ENCODE assay signal across 9 cellular contexts in genomic region chr14:72024043-72024407, GRCh38.
DNase-seq lines count a peak whose midpoint lies in the region; ATAC-seq, FAIRE-seq and TF ChIP-seq lines count a peak whose summit lies in the region.
"Had no signal": no experiment of that assay in that cellular context is flagged by ENCODE, and none has a peak within 500 bp of the region (broad histone marks: within the 10 kb centered on the region; RNA-seq: fewer than 3 reads in every experiment).

No MANE protein-coding gene starts in this region.

- peaks cover 20% of the 10 kb centered on the region for H3K27me3 Mint-ChIP-seq in activated naive CD8-positive, alpha-beta T cell treated with anti-CD3 and anti-CD28 coated beads, Interleukin-2, amount 50 U/mL, for 24 hours

- POLR2A ChIA-PET in BJ (lab: Charles Lee), result no interaction called here

- in situ Hi-C loops in HAP-1 (cut with MboI; ENCODE audit: low sequenced_read_pairs), result no loop called here

- CTCF ChIA-PET in BJ (lab: Yijun Ruan, JAX), result interaction anchor here (1.0 to 1.2 kb wide), 2 partner anchors 17 to 20 kb away, joined by 3 read pairs; no protein-coding TSS in a partner anchor

- intact Hi-C loops in left colon (cut with DNase I, micrococcal nuclease), result no loop called here

- H3K4me3 ChIP-seq in BJ (ENCODE audit: low read depth, low read length), result no peak overlapping the region
- H3K4me3 ChIP-seq in HAP-1, result no peak overlapping the region

- no peaks in the 10 kb centered on the region for H3K4me1 ChIP-seq in HAP-1

- ATAC-seq in activated naive CD8-positive, alpha-beta T cell treated with anti-CD3 and anti-CD28 coated beads, Interleukin-2, amount 50 U/mL, for 24 hours, result peak; percentile 92
- ATAC-seq in left colon (peak; percentile 36), GM21447 (IDR thresholded peaks at IDR 0.05; ENCODE audit: unreplicated experiment) (no peak)
- ATAC-seq in stimulated activated naive CD8-positive, alpha-beta T cell treated with anti-CD3 and anti-CD28 coated beads, Interleukin-15, Interleukin-2, amounts not matched to agents 100 U/mL and 50 U/mL, for 24 hours, result peak; percentile 69

- H3K4me1 Mint-ChIP-seq in activated naive CD8-positive, alpha-beta T cell treated with anti-CD3 and anti-CD28 coated beads, Interleukin-2, amount 50 U/mL, for 24 hours, result peaks cover 16% of the 10 kb centered on the region

- TF ChIP-seq CTCF in BJ (IDR thresholded peaks at IDR 0.05; ENCODE audit: insufficient read depth, low read depth, low read length), result 0 out of 2 replicates have a peak, but pooled peaks have one; percentile 35

- no peak overlapping the region for H3K4me3 Mint-ChIP-seq in activated naive CD8-positive, alpha-beta T cell treated with anti-CD3 and anti-CD28 coated beads, Interleukin-2, amount 50 U/mL, for 24 hours

- no peaks in the 10 kb centered on the region for H3K36me3 Mint-ChIP-seq in activated naive CD8-positive, alpha-beta T cell treated with anti-CD3 and anti-CD28 coated beads, Interleukin-2, amount 50 U/mL, for 24 hours (ENCODE audit: low read depth)

- H3K36me3 ChIP-seq in BJ (ENCODE audit: control insufficient read depth, insufficient read depth, low read length) (no peaks in the 10 kb centered on the region), HAP-1 (replicated peaks) (no peaks in the 10 kb centered on the region)

- no peaks in the 10 kb centered on the region for H3K27me3 ChIP-seq in BJ (ENCODE audit: control insufficient read depth, insufficient read depth, low read length)
- no peaks in the 10 kb centered on the region for H3K27me3 ChIP-seq in HAP-1 (ENCODE audit: low read depth)

- H3K9me3 ChIP-seq in HAP-1, result no peaks in the 10 kb centered on the region

- H3K27ac Mint-ChIP-seq in activated naive CD8-positive, alpha-beta T cell treated with anti-CD3 and anti-CD28 coated beads, Interleukin-2, amount 50 U/mL, for 24 hours, result no peak overlapping the region

- DNase-seq in BJ (ENCODE audit: low read depth) (no peak), HAP-1 (ENCODE audit: low spot score in 2 of 2) (peak; percentile 13 to 40), RCC 7860 (ENCODE audit: low spot score) (peak; percentile 21), left colon (peak in 1 of 2 donors; percentile 5), AG08396 (ENCODE audit: low spot score) (no peak)
- DNase-seq in activated naive CD8-positive, alpha-beta T cell treated with anti-CD3 and anti-CD28 coated beads, Interleukin-2, amount 50 U/mL, for 24 hours, result peak; percentile 22
- DNase-seq in stimulated activated naive CD8-positive, alpha-beta T cell treated with anti-CD3 and anti-CD28 coated beads, Interleukin-15, Interleukin-2, amounts not matched to agents 100 U/mL and 50 U/mL, for 24 hours, result peak; percentile 30
- DNase-seq: left cardiac atrium had no signal

- no peaks in the 10 kb centered on the region for H3K9me3 Mint-ChIP-seq in activated naive CD8-positive, alpha-beta T cell treated with anti-CD3 and anti-CD28 coated beads, Interleukin-2, amount 50 U/mL, for 24 hours

- no peak for FAIRE-seq in RCC 7860 (lab: Jason Lieb, UNC)

Comparison
In these comparisons a context has a peak if more than half of its experiments do, and no peak if none do; other contexts are left out.
1. DNase-seq: peak in HAP-1 (2 of 2), RCC 7860 (single experiment), activated naive CD8-positive, alpha-beta T cell treated with anti-CD3 and anti-CD28 coated beads, Interleukin-2, amount 50 U/mL, for 24 hours (single experiment) and stimulated activated naive CD8-positive, alpha-beta T cell treated with anti-CD3 and anti-CD28 coated beads, Interleukin-15, Interleukin-2, amounts not matched to agents 100 U/mL and 50 U/mL, for 24 hours (single experiment); none in BJ (single experiment) and AG08396 (single experiment).